Comparison of ENCODE assay signal across 8 cellular contexts in genomic region chr3:29335438-29335837, GRCh38. TPM values are rescaled to one million over a fixed set of nuclear protein-coding genes. Genes with fewer than 3 reads are reported as not detected.
A peak's percentile ranks its signal among the peaks of the same experiment; 100 is the strongest.
DNase-seq lines count a peak whose midpoint lies in the region; ATAC-seq, FAIRE-seq and TF ChIP-seq lines count a peak whose summit lies in the region.

No MANE protein-coding gene starts in this region.

- H3K9me3 ChIP-seq in lung (ENCODE audit: control insufficient read depth in 2 of 2, insufficient read depth in 1 of 2, low read length in 1 of 2): no peaks in the 10 kb centered on the region

- TF ChIP-seq CTCF in coronary artery (IDR thresholded peaks at IDR 0.05) (no peak), lung (IDR thresholded peaks at IDR 0.05; ENCODE audit: control extremely low read depth, extremely low read depth) (no peak)

- ATAC-seq in lung (ENCODE audit: insufficient read depth, low FRiP score) (peak; percentile 89), GM21737 (IDR thresholded peaks at IDR 0.05; ENCODE audit: unreplicated experiment) (no peak), HG02571 (IDR thresholded peaks at IDR 0.05; ENCODE audit: unreplicated experiment) (no peak)

- H3K36me3 ChIP-seq in lung (ENCODE audit: control insufficient read depth in 2 of 2, insufficient read depth in 2 of 2, low read length in 2 of 2): no peaks in the 10 kb centered on the region

- H3K4me3 ChIP-seq in coronary artery: peak overlapping the region; percentile 58
- H3K4me3 ChIP-seq in lung: no peak overlapping the region

- no peak for FAIRE-seq in GM19239 (lab: Jason Lieb, UNC)

- peak; percentile 96 for DNase-seq in ELR (ENCODE audit: low read depth)
- DNase-seq in NCI-H226: peak; percentile 92
- DNase-seq in coronary artery (ENCODE audit: low spot score): peak; percentile 86
- peak; percentile 90 for DNase-seq in lung (ENCODE audit: low spot score)
- peak; percentile 78 for DNase-seq in ureter (ENCODE audit: low spot score)
- DNase-seq in GM19239 (ENCODE audit: insufficient read length, low spot score): no peak

- 4 to 7% methylated on average over 6 of the region's 6 CpGs for WGBS in lung, 2 donors

- H3K27me3 ChIP-seq in lung (ENCODE audit: control insufficient read depth, insufficient read depth): no peaks in the 10 kb centered on the region

- H3K4me1 ChIP-seq in lung (ENCODE audit: control insufficient read depth in 2 of 2, insufficient read depth in 2 of 2, low read length in 2 of 2): peaks cover 3 to 17% of the 10 kb centered on the region in 2 donors

- H3K27ac ChIP-seq in coronary artery (peak overlapping the region; percentile 26 to 85), lung (ENCODE audit: low read depth in 1 of 2, low read length in 1 of 2) (peak overlapping the region; percentile 62 to 75)

RNA-seq across cellular contexts. Expression of gene RBMS3, which starts 54.6 kb away (rescaled TPM):
- 100 to 1,000 TPM in 1 of 2 donors, 10 to 100 TPM in 1; 48.1 to 117 TPM for total RNA-seq in lung
- polyA plus RNA-seq in lung: 10 to 100 TPM in 1 of 2 donors, 1 to 10 TPM in 1; 4.8 to 10.8 TPM
- total RNA-seq in ureter: 79.3 TPM
